ENCODE assay signal across 8 cellular contexts in the genomic region with DNA sequence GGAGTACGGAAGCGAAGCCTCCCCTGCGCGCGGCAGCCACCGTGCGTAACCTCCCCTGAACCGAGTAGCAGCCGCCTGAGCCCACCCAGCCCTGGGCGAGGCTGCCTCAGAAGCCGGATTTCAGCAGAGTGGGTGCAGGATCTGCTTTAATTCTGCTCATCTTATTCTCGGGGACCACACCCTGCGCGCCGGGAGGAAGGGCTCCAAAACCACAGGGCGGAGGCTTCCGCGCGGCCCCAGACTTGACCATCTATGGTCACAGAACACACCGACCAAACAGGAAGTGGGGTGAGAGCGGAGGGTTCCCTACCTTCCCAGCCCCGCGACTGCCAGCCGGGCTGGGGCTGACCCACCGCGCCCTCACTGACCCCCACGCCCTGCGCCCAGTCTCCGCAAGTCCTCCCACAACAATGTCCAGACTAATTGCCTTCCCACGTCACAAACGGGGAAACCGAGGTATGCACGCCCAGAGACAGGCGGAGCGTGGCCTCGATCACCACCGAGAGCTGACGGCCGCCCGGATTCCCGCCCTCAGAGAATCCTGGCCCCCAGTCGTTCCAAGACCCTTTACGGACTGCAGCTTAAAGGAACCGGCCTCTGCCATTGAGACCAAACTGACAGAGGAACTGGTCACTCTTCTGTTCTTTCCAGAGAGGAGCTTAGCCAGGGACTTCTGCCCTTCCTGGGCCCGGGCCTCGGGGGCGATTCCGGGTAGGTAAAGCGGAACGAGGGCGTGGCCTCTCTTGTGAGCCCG. TPM values are rescaled to one million over a fixed set of nuclear protein-coding genes. Genes with fewer than 3 reads are reported as not detected.
DNase-seq lines count a peak whose midpoint lies in the region; ATAC-seq and TF ChIP-seq lines count a peak whose summit lies in the region.

No MANE protein-coding gene starts in this region.

- H3K27ac ChIP-seq in heart right ventricle = peak overlapping the region; percentile 97 to 100 (median 100)
- H3K27ac ChIP-seq in psoas muscle = peak overlapping the region; percentile 100
- peak overlapping the region; percentile 83 to 91 for H3K27ac ChIP-seq in aorta (ENCODE audit: low read depth in 1 of 2, low read length in 2 of 2)

- H3K4me3 ChIP-seq in HAP-1 (peak overlapping the region; percentile 94), adipocyte (ENCODE audit: low read length) (peak overlapping the region; percentile 99), heart right ventricle (peak overlapping the region; percentile 42 to 99 (median 91)), psoas muscle (peak overlapping the region; percentile 94), aorta (ENCODE audit: low read length in 2 of 2) (peak overlapping the region; percentile 10 to 43)

- WGBS in heart right ventricle, 2 donors = 0% methylated on average over 52 of the region's 52 CpGs
- WGBS in psoas muscle, 3 donors = 0 to 1% (median 0%) methylated on average over 51 to 52 of the region's 52 CpGs
- 0% methylated on average over 51 to 52 of the region's 52 CpGs for WGBS in aorta, 2 donors

- DNase-seq in GM10248 (ENCODE audit: extremely low spot score) = peak; percentile 88
- DNase-seq in HAP-1 (ENCODE audit: low spot score in 2 of 2) = peak; percentile 75 to 88
- peak; percentile 95 for DNase-seq in M059J (ENCODE audit: low read depth)
- peak; percentile 44 to 76 for DNase-seq in SW 1271 (lab: John Stamatoyannopoulos, UW)
- peak; percentile 85 for DNase-seq in adipocyte (ENCODE audit: low read depth)
- DNase-seq in heart right ventricle = peak; percentile 88 to 91
- DNase-seq in psoas muscle = peak; percentile 91 to 94
- DNase-seq in aorta = peak; percentile 94 to 95

- H3K9me3 ChIP-seq in HAP-1 (no peaks in the 10 kb centered on the region), adipocyte (ENCODE audit: control insufficient read depth, low read length) (no peaks in the 10 kb centered on the region), heart right ventricle (no peaks in the 10 kb centered on the region), psoas muscle (no peaks in the 10 kb centered on the region), aorta (ENCODE audit: control insufficient read depth, low read length) (no peaks in the 10 kb centered on the region)

- peak; percentile 65 to 89 (median 80) for ATAC-seq in heart right ventricle
- peak; percentile 73 to 80 (median 78) for ATAC-seq in psoas muscle
- peak; percentile 85 for ATAC-seq in aorta (ENCODE audit: low FRiP score)

- in situ Hi-C loops in HAP-1 (cut with MboI; ENCODE audit: low sequenced_read_pairs) = loop anchor here (10.0 kb wide), 1 partner anchor 225 kb away; no protein-coding TSS in a partner anchor

- peaks cover 12% of the 10 kb centered on the region for H3K36me3 ChIP-seq in HAP-1 (replicated peaks)
- H3K36me3 ChIP-seq in adipocyte (ENCODE audit: control insufficient read depth, insufficient read depth, low read length, severe bottlenecking) = peaks cover 6% of the 10 kb centered on the region
- peaks cover 0 to 29% (median 0%) of the 10 kb centered on the region in 9 donors for H3K36me3 ChIP-seq in heart right ventricle
- peaks cover 0 to 8% of the 10 kb centered on the region in 2 donors for H3K36me3 ChIP-seq in psoas muscle (ENCODE audit: insufficient read depth in 1 of 2, low read depth in 1 of 2)
- no peaks in the 10 kb centered on the region for H3K36me3 ChIP-seq in aorta (ENCODE audit: control insufficient read depth in 1 of 2, insufficient read depth in 2 of 2, low read length in 1 of 2)

- peak overlapping the region; percentile 99 for H3K9ac ChIP-seq in adipocyte (ENCODE audit: low read length)

- H3K4me1 ChIP-seq in HAP-1 = peaks cover 7% of the 10 kb centered on the region; the same call in 1 of the 2 replicates
- H3K4me1 ChIP-seq in adipocyte (ENCODE audit: control insufficient read depth, insufficient read depth, low read length) = peaks cover 55% of the 10 kb centered on the region
- H3K4me1 ChIP-seq in heart right ventricle = peaks cover 6 to 85% (median 74%) of the 10 kb centered on the region in 9 donors
- peaks cover 54% of the 10 kb centered on the region for H3K4me1 ChIP-seq in psoas muscle
- peaks cover 2 to 12% of the 10 kb centered on the region in 2 donors for H3K4me1 ChIP-seq in aorta (ENCODE audit: control insufficient read depth in 1 of 2, insufficient read depth in 2 of 2, low read length in 2 of 2)

- TF ChIP-seq CTCF in GM10248 (IDR thresholded peaks at IDR 0.05; ENCODE audit: control extremely low read depth, extremely low read depth, low read depth, missing control alignments) (no peak), heart right ventricle (IDR thresholded peaks at IDR 0.05) (no peak), psoas muscle (IDR thresholded peaks at IDR 0.05) (no peak)

- POLR2A ChIA-PET in GM10248 (lab: Yijun Ruan, JAX) = interaction anchor here (2.0 kb wide), 1 partner anchor 11 kb away, joined by 5 read pairs; no protein-coding TSS in a partner anchor

- intact Hi-C loops in heart right ventricle (cut with DNase I) = loop anchor here in 3 of 10 donors (2.0 to 10.0 kb wide), 4 partner anchors 19 to 225 kb away; no protein-coding TSS in a partner anchor
- intact Hi-C loops in psoas muscle (cut with DNase I) = loop anchor here in 1 of 2 donors (10.0 kb wide), 1 partner anchor 215 kb away; a partner anchor contains a TSS
- intact Hi-C loops in aorta (cut with DNase I) = no loop called here

- H3K27me3 ChIP-seq in HAP-1 (ENCODE audit: low read depth) = no peaks in the 10 kb centered on the region
- no peaks in the 10 kb centered on the region for H3K27me3 ChIP-seq in adipocyte (replicated peaks; ENCODE audit: control insufficient read depth, insufficient read depth, low read length)
- H3K27me3 ChIP-seq in heart right ventricle = no peaks in the 10 kb centered on the region
- H3K27me3 ChIP-seq in psoas muscle (ENCODE audit: insufficient read depth in 3 of 3, low read length in 2 of 3) = no peaks in the 10 kb centered on the region
- no peaks in the 10 kb centered on the region for H3K27me3 ChIP-seq in aorta (ENCODE audit: control insufficient read depth in 1 of 2, insufficient read depth in 2 of 2, low read length in 1 of 2)

- CTCF ChIA-PET in GM10248 (lab: Yijun Ruan, JAX) = interaction anchor here (0.9 to 4.2 kb wide), 9 partner anchors 9 to 275 kb away, joined by 3 to 25 read pairs (median 3); no protein-coding TSS in a partner anchor

RNA-seq across cellular contexts. Expression of a gene that starts 0.6 kb away (rescaled TPM):
- total RNA-seq in M059J (2014; rRNA removed; shearing (Covaris generic)) = 371 and 481 TPM in 2 replicates
- total RNA-seq in heart right ventricle (100 to 1,000 TPM in 2 of 10 donors, 10 to 100 TPM in 8; 46.4 to 157 (median 55.8) TPM), psoas muscle (10 to 100 TPM; 34.2 to 71.0 (median 61.9) TPM), aorta (100 to 1,000 TPM; 373 to 493 TPM)
- polyA plus RNA-seq in heart right ventricle (10 to 100 TPM; 25.2 to 93.5 TPM), psoas muscle (100 to 1,000 TPM in 1 of 3 donors, 10 to 100 TPM in 2; 33.7 to 116 (median 56.6) TPM), aorta (100 to 1,000 TPM; 209 to 269 TPM)

RNA-seq across cellular contexts. Expression of a gene that starts 57.1 kb away (rescaled TPM):
- 112 TPM in 2 replicates for total RNA-seq in M059J (2014; rRNA removed; shearing (Covaris generic))
- 10 to 100 TPM; 32.9 to 71.3 (median 38.5) TPM for total RNA-seq in heart right ventricle
- 10 to 100 TPM; 31.5 to 33.1 TPM for polyA plus RNA-seq in heart right ventricle
- 10 to 100 TPM; 14.9 to 20.8 (median 19.1) TPM for total RNA-seq in psoas muscle
- polyA plus RNA-seq in psoas muscle = 10 to 100 TPM; 13.4 to 21.8 (median 17.4) TPM
- 10 to 100 TPM; 80.5 to 84.2 TPM for total RNA-seq in aorta
- 10 to 100 TPM; 56.7 to 93.7 TPM for polyA plus RNA-seq in aorta

Comparison
In these comparisons a context has a peak if more than half of its experiments do, and no peak if none do; other contexts are left out.
1. Peak in every context shown above with its lines: DNase-seq, ATAC-seq, H3K4me3 ChIP-seq and H3K27ac ChIP-seq.
2. H3K4me3 ChIP-seq: peak in every context shown above with its lines; median percentile 99 in adipocyte; 94 in HAP-1; 94 in psoas muscle; 91 in heart right ventricle; 26 in aorta.